In the genomic region with DNA sequence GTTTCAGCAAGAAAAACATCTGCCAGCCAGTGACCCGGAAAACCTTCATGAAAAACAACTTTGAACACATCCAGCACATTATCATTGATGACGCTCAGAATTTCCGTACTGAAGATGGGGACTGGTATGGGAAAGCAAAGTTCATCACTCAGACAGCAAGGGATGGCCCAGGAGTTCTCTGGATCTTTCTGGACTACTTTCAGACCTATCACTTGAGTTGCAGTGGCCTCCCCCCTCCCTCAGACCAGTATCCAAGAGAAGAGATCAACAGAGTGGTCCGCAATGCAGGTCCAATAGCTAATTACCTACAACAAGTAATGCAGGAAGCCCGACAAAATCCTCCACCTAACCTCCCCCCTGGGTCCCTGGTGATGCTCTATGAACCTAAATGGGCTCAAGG, we compare ENCODE assay signal across 19 cellular contexts. TPM values are rescaled to one million over a fixed set of nuclear protein-coding genes. Genes with fewer than 3 reads are reported as not detected.
A peak's percentile ranks its signal among the peaks of the same experiment; 100 is the strongest.
DNase-seq lines count a peak whose midpoint lies in the region; ATAC-seq lines count a peak whose summit lies in the region.
"Had no signal": no experiment of that assay in that cellular context is flagged by ENCODE, and none has a peak within 500 bp of the region (broad histone marks: within the 10 kb centered on the region; RNA-seq: fewer than 3 reads in every experiment).

No MANE protein-coding gene starts in this region.

- peaks cover 64% of the 10 kb centered on the region for H3K36me3 Mint-ChIP-seq in activated CD4-positive, alpha-beta T cell treated with anti-CD3 and anti-CD28 coated beads, Interleukin-2, amount 10 ng/mL, durations not matched to agents 24 days and 14 days (ENCODE audit: low read depth)
- H3K36me3 Mint-ChIP-seq in CD4-positive, alpha-beta memory T cell: peaks cover 67 to 74% of the 10 kb centered on the region in 2 donors
- H3K36me3 Mint-ChIP-seq in activated CD8-positive, alpha-beta T cell treated with anti-CD3 and anti-CD28 coated beads, Interleukin-2, amount 10 ng/mL, durations not matched to agents 7 days and 5 days (ENCODE audit: low read depth): peaks cover 75% of the 10 kb centered on the region

- no peak overlapping the region for H3K4me3 Mint-ChIP-seq in activated CD4-positive, alpha-beta T cell treated with anti-CD3 and anti-CD28 coated beads, Interleukin-2, amount 10 ng/mL, durations not matched to agents 24 days and 14 days
- peak overlapping the region in 4 of 8 donors; percentile 13 to 54 (median 36) for H3K4me3 Mint-ChIP-seq in CD4-positive, alpha-beta memory T cell
- no peak overlapping the region for H3K4me3 Mint-ChIP-seq in activated CD8-positive, alpha-beta T cell treated with anti-CD3 and anti-CD28 coated beads, Interleukin-2, amount 10 ng/mL, durations not matched to agents 7 days and 5 days
- H3K4me3 Mint-ChIP-seq: HFFc6 had no signal

- no peak overlapping the region for H3K9ac ChIP-seq in neuronal stem cell (ENCODE audit: low read depth, low read length, poor library complexity)

- no peak overlapping the region for H3K4ac ChIP-seq in neuronal stem cell (ENCODE audit: low read length)

- no peak overlapping the region for H2BK120ac ChIP-seq in neuronal stem cell (ENCODE audit: low read depth, low read length)

- no peaks in the 10 kb centered on the region for H3K9me3 Mint-ChIP-seq in activated CD4-positive, alpha-beta T cell treated with anti-CD3 and anti-CD28 coated beads, Interleukin-2, amount 10 ng/mL, durations not matched to agents 24 days and 14 days
- H3K9me3 Mint-ChIP-seq in CD4-positive, alpha-beta memory T cell: peaks cover 0 to under 1% (median 0%) of the 10 kb centered on the region in 8 donors
- H3K9me3 Mint-ChIP-seq in activated CD8-positive, alpha-beta T cell treated with anti-CD3 and anti-CD28 coated beads, Interleukin-2, amount 10 ng/mL, durations not matched to agents 7 days and 5 days (ENCODE audit: insufficient read depth): no peaks in the 10 kb centered on the region
- H3K9me3 Mint-ChIP-seq: HFFc6 had no signal

- no peak for DNase-seq in activated CD4-positive, alpha-beta T cell treated with anti-CD3 and anti-CD28 coated beads, Interleukin-2, amount 10 ng/mL, durations not matched to agents 24 days and 14 days
- DNase-seq in activated CD4-positive, alpha-beta T cell treated with anti-CD3 and anti-CD28 coated beads, Interleukin-2, amount 50 U/mL, for 1 hour: no peak
- no peak for DNase-seq in CD4-positive, alpha-beta memory T cell
- DNase-seq in activated CD8-positive, alpha-beta T cell treated with anti-CD3 and anti-CD28 coated beads, Interleukin-2, amount 10 ng/mL, durations not matched to agents 7 days and 5 days: no peak
- DNase-seq in islet precursor cell: peak; percentile 36
- no peak for DNase-seq in stimulated activated CD4-positive, alpha-beta T cell treated with anti-CD3 and anti-CD28 coated beads, Interleukin-1b, Interleukin-23, amount 100 ng/mL, for 48 hours
- DNase-seq in C1 segment of cervical spinal cord (lab: John Stamatoyannopoulos, UW): no peak
- no peak for DNase-seq in neuronal stem cell (ENCODE audit: low spot score)
- DNase-seq: COR-L47; GF-D8; HFFc6; KBM-7; MV-4-11; NCI-H1417; NCI-H2029; NCI-H2171; NCI-H446 treated with DMSO at 0.1 percent for 48 hours; NK-92 treated with Interleukin-12 subunit alpha and Interleukin-12 subunit beta, amount 100 ng/mL, for 24 hours had no signal

- no peaks in the 10 kb centered on the region for H3K9me3 ChIP-seq in CD4-positive, alpha-beta memory T cell (ENCODE audit: control insufficient read depth in 1 of 2, low read length in 2 of 2)
- H3K9me3 ChIP-seq in neuronal stem cell (replicated peaks in 1 of 2; ENCODE audit: control insufficient read depth in 2 of 2, insufficient read depth in 1 of 2, low read depth in 1 of 2, low read length in 2 of 2): no peaks in the 10 kb centered on the region

- no peaks in the 10 kb centered on the region for H3K27me3 ChIP-seq in CD4-positive, alpha-beta memory T cell (ENCODE audit: insufficient read depth, low read length)
- H3K27me3 ChIP-seq in neuronal stem cell (ENCODE audit: control insufficient read depth in 3 of 3, insufficient read depth in 3 of 3, low read depth in 1 of 3, low read length in 3 of 3): no peaks in the 10 kb centered on the region

- no peak overlapping the region for H2AK5ac ChIP-seq in neuronal stem cell (ENCODE audit: low read depth, low read length)

- POLR2A ChIA-PET in CD4-positive, alpha-beta memory T cell (lab: Charles Lee; ENCODE audit: partially characterized antibody): interaction anchor here (0.6 to 7.1 kb wide), 4 partner anchors 20 to 274 kb away, joined by 3 to 53 read pairs (median 4); partner anchors contain the start of gene SLFN5
- POLR2A ChIA-PET in activated CD8-positive, alpha-beta T cell treated with anti-CD3 and anti-CD28 coated beads, Interleukin-2, amount 10 ng/mL, durations not matched to agents 7 days and 5 days (lab: Charles Lee): no interaction called here

- H3K27ac Mint-ChIP-seq in activated CD4-positive, alpha-beta T cell treated with anti-CD3 and anti-CD28 coated beads, Interleukin-2, amount 10 ng/mL, durations not matched to agents 24 days and 14 days: peak overlapping the region; percentile 67
- peak overlapping the region; percentile 32 to 89 (median 65) for H3K27ac Mint-ChIP-seq in CD4-positive, alpha-beta memory T cell
- H3K27ac Mint-ChIP-seq in activated CD8-positive, alpha-beta T cell treated with anti-CD3 and anti-CD28 coated beads, Interleukin-2, amount 10 ng/mL, durations not matched to agents 7 days and 5 days: peak overlapping the region; percentile 41
- H3K27ac Mint-ChIP-seq: HFFc6 had no signal

- CTCF ChIA-PET in CD4-positive, alpha-beta memory T cell (lab: Charles Lee; ENCODE audit: partially characterized antibody): interaction anchor here (1.7 kb wide), 1 partner anchor 94 kb away, joined by 3 read pairs; no protein-coding TSS in a partner anchor
- CTCF ChIA-PET in activated CD8-positive, alpha-beta T cell treated with anti-CD3 and anti-CD28 coated beads, Interleukin-2, amount 10 ng/mL, durations not matched to agents 7 days and 5 days (lab: Charles Lee): interaction anchor here (1.1 kb wide), 1 partner anchor 46 kb away, joined by 3 read pairs; no protein-coding TSS in a partner anchor

- no peak overlapping the region for H3K23ac ChIP-seq in neuronal stem cell (ENCODE audit: low read depth, low read length, poor library complexity)

- no peak overlapping the region for H2AFZ ChIP-seq in neuronal stem cell (ENCODE audit: low read length)

- H2BK5ac ChIP-seq in neuronal stem cell (ENCODE audit: low read length): no peak overlapping the region

- no peak overlapping the region for H3K4me2 ChIP-seq in neuronal stem cell (ENCODE audit: insufficient read depth, low read length, poor library complexity, severe bottlenecking)

- H3K4me3 ChIP-seq in CD4-positive, alpha-beta memory T cell (ENCODE audit: low read length in 2 of 2): no peak overlapping the region
- no peak overlapping the region for H3K4me3 ChIP-seq in neuronal stem cell (ENCODE audit: low read length in 2 of 2)

- H2BK12ac ChIP-seq in neuronal stem cell (ENCODE audit: low read length): no peak overlapping the region

- ATAC-seq in activated CD8-positive, alpha-beta T cell treated with anti-CD3 and anti-CD28 coated beads, Interleukin-2, amount 10 ng/mL, durations not matched to agents 7 days and 5 days: no peak

- H3K4me1 ChIP-seq in CD4-positive, alpha-beta memory T cell (ENCODE audit: insufficient read depth, low read length): peaks cover 52% of the 10 kb centered on the region
- no peaks in the 10 kb centered on the region for H3K4me1 ChIP-seq in neuronal stem cell (ENCODE audit: control insufficient read depth in 2 of 2, insufficient read depth in 1 of 2, low read depth in 1 of 2, low read length in 2 of 2)

- H3K18ac ChIP-seq in neuronal stem cell (ENCODE audit: low read length): no peak overlapping the region

- H4K8ac ChIP-seq in neuronal stem cell (ENCODE audit: low read depth, low read length): no peak overlapping the region

- H2BK15ac ChIP-seq in neuronal stem cell (ENCODE audit: low read length): no peak overlapping the region

- no peak overlapping the region for H3K27ac ChIP-seq in CD4-positive, alpha-beta memory T cell (ENCODE audit: low read depth, low read length)
- no peak overlapping the region for H3K27ac ChIP-seq in neuronal stem cell (replicated peaks; ENCODE audit: low read length)
- H3K27ac ChIP-seq: RWPE1 had no signal

- intact Hi-C loops in activated CD4-positive, alpha-beta T cell treated with anti-CD3 and anti-CD28 coated beads, Interleukin-2, amount 10 ng/mL, durations not matched to agents 24 days and 14 days (cut with micrococcal nuclease): no loop called here
- intact Hi-C loops in CD4-positive, alpha-beta memory T cell (cut with micrococcal nuclease): no loop called here

- H3K4me1 Mint-ChIP-seq in activated CD4-positive, alpha-beta T cell treated with anti-CD3 and anti-CD28 coated beads, Interleukin-2, amount 10 ng/mL, durations not matched to agents 24 days and 14 days: peaks cover 26% of the 10 kb centered on the region
- peaks cover 44 to 66% (median 53%) of the 10 kb centered on the region in 4 donors for H3K4me1 Mint-ChIP-seq in CD4-positive, alpha-beta memory T cell
- peaks cover 44% of the 10 kb centered on the region for H3K4me1 Mint-ChIP-seq in activated CD8-positive, alpha-beta T cell treated with anti-CD3 and anti-CD28 coated beads, Interleukin-2, amount 10 ng/mL, durations not matched to agents 7 days and 5 days (ENCODE audit: low read depth)

- WGBS in neuronal stem cell (ENCODE audit: extremely low coverage in 2 of 2, insufficient read length in 2 of 2, insufficient replicate concordance in 1 of 2), 2 donors: no CpG with 5 or more reads among the region's 5 CpGs

- H3K27me3 Mint-ChIP-seq in activated CD4-positive, alpha-beta T cell treated with anti-CD3 and anti-CD28 coated beads, Interleukin-2, amount 10 ng/mL, durations not matched to agents 24 days and 14 days: no peaks in the 10 kb centered on the region
- H3K27me3 Mint-ChIP-seq in CD4-positive, alpha-beta memory T cell: no peaks in the 10 kb centered on the region
- H3K27me3 Mint-ChIP-seq in activated CD8-positive, alpha-beta T cell treated with anti-CD3 and anti-CD28 coated beads, Interleukin-2, amount 10 ng/mL, durations not matched to agents 7 days and 5 days (ENCODE audit: low read depth): no peaks in the 10 kb centered on the region

- no peak overlapping the region for H3K14ac ChIP-seq in neuronal stem cell (ENCODE audit: low read length)

- no peaks in the 10 kb centered on the region for H3K79me1 ChIP-seq in neuronal stem cell (ENCODE audit: low read depth, low read length)

- no peak overlapping the region for H4K91ac ChIP-seq in neuronal stem cell (ENCODE audit: low read depth, low read length, poor library complexity)

- peaks cover 68% of the 10 kb centered on the region for H3K36me3 ChIP-seq in CD4-positive, alpha-beta memory T cell (ENCODE audit: insufficient read depth, low read length)
- no peaks in the 10 kb centered on the region for H3K36me3 ChIP-seq in neuronal stem cell (replicated peaks in 1 of 2; ENCODE audit: control insufficient read depth in 2 of 2, insufficient read depth in 2 of 2, low read length in 2 of 2)

RNA-seq across cellular contexts. Expression of gene SLFN5, which starts 22.2 kb away (rescaled TPM):
- 6.9 and 8.9 TPM in 2 replicates for total RNA-seq in activated CD4-positive, alpha-beta T cell treated with anti-CD3 and anti-CD28 coated beads, Interleukin-2, amount 10 ng/mL, durations not matched to agents 24 days and 14 days
- total RNA-seq in CD4-positive, alpha-beta memory T cell: 100 to 1,000 TPM; 182 to 188 TPM
- 100 to 1,000 TPM in 1 of 2 donors, 10 to 100 TPM in 1; 73.4 to 152 TPM for polyA plus RNA-seq in CD4-positive, alpha-beta memory T cell
- 100 to 1,000 TPM; 209 to 212 TPM for total RNA-seq in activated CD8-positive, alpha-beta T cell treated with anti-CD3 and anti-CD28 coated beads, Interleukin-2, amount 10 ng/mL, durations not matched to agents 7 days and 5 days
- 2.3 TPM for polyA plus RNA-seq in neuronal stem cell (2013, experiment 1 of 2)
- 2.1 TPM for polyA plus RNA-seq in neuronal stem cell (2013, experiment 2 of 2)

Comparison
In these comparisons a context has a peak if more than half of its experiments do, and no peak if none do; other contexts are left out.
1. RNA of gene SLFN5, which starts 22.2 kb away (total RNA-seq): 209 to 212 TPM in activated CD8-positive, alpha-beta T cell treated with anti-CD3 and anti-CD28 coated beads, Interleukin-2, amount 10 ng/mL, durations not matched to agents 7 days and 5 days and 182 to 188 TPM in CD4-positive, alpha-beta memory T cell; 6.9 to 8.9 TPM in activated CD4-positive, alpha-beta T cell treated with anti-CD3 and anti-CD28 coated beads, Interleukin-2, amount 10 ng/mL, durations not matched to agents 24 days and 14 days; every median in the first group is over 10 times any median in the second.
2. Peak in every context shown above with its lines, with median percentiles within 50 percentile points of each other: H3K27ac Mint-ChIP-seq.